In the genomic region with DNA sequence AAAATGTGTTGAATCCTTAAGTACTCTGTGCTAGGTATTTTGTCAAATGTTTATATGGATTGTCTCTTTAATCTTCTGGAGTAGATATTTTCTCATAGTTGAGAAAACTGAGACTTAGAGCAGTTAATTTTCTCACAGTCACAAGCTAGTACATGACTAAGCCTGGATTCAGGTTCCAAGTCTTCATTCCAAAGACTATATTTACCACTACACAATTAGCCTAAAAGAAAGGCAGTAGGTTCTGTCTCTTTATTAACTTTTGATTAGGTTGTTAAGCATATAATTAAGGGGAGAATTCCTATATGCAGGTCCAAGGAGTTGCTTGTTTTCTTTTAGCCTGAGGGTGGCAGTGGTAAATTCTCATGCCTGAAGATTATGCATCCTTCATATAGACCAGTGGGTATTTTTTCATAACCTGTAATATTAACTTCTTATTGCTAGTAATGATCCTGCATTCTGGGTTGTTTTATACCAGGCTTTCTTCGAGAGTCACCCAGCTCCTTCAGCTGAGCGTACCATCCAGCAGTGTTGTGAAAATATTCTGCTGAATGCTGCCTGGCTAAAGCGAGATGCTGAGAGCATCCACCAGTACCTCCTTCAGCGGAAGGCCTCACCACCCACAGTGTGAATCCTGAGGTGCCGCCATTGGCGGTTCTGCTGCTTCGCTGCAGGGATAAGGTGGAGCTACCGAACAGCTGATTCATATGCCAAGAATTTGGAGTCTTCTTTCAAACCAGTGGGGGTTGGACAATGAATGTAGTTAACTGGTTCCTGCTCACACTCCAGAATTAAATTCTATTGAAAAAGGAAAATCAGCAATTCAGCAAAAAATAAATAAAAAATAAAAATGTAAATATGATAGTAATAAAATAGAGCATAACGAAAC, we compare ENCODE assay signal across 8 cellular contexts. TPM values are rescaled to one million over a fixed set of nuclear protein-coding genes. Genes with fewer than 3 reads are reported as not detected.
DNase-seq lines count a peak whose midpoint lies in the region; ATAC-seq and TF ChIP-seq lines count a peak whose summit lies in the region.

No MANE protein-coding gene starts in this region.

- TF ChIP-seq CTCF in NB4 (IDR thresholded peaks at IDR 0.05; ENCODE audit: low read depth, low read length) (no peak), choroid plexus epithelial cell (conservative IDR thresholded peaks at IDR 0.05; ENCODE audit: low read depth, low read length) (peak; percentile 22)

- no peak overlapping the region for H3K4me3 ChIP-seq in BLaER1
- H3K4me3 ChIP-seq in NB4 (ENCODE audit: low read depth, low read length): no peak overlapping the region
- H3K4me3 ChIP-seq in choroid plexus epithelial cell (ENCODE audit: low read depth, low read length): peak overlapping the region; percentile 17

- H4K20me1 ChIP-seq in BLaER1: no peaks in the 10 kb centered on the region

- no peaks in the 10 kb centered on the region for H3K27me3 ChIP-seq in BLaER1

- no peaks in the 10 kb centered on the region for H3K9me3 ChIP-seq in BLaER1

- peaks cover 36% of the 10 kb centered on the region for H3K4me1 ChIP-seq in BLaER1

- no peak for ATAC-seq in HG03196 (IDR thresholded peaks at IDR 0.05; ENCODE audit: unreplicated experiment)

- H3K4me2 ChIP-seq in BLaER1: 0 out of 2 replicates have a peak overlapping the region, but pooled peaks have one; percentile 54

- no peak overlapping the region for H3K9ac ChIP-seq in BLaER1

- 0 out of 2 replicates have a peak overlapping the region, but pooled peaks have one; percentile 14 for H3K27ac ChIP-seq in BLaER1

- DNase-seq in NB4 (ENCODE audit: low read depth) (peak; percentile 11), choroid plexus epithelial cell (ENCODE audit: low read depth) (peak; percentile 97), mucosa of gallbladder (ENCODE audit: low spot score) (peak; percentile 35), RPMI8226 (no peak), NCI-H1694 treated with DMSO at 0.1 percent for 48 hours (lab: John Stamatoyannopoulos, UW) (no peak), MV-4-11 (lab: John Stamatoyannopoulos, UW) (no peak)

- H3K36me3 ChIP-seq in BLaER1: peaks cover 79% of the 10 kb centered on the region

- no peak for TF ChIP-seq POLR2A in NB4 (IDR thresholded peaks at IDR 0.05; ENCODE audit: extremely low read depth, insufficient read length)

RNA-seq across cellular contexts. Expression of a gene that starts 28.2 kb away (rescaled TPM):
- total RNA-seq in mucosa of gallbladder: 207 TPM

Comparison
In these comparisons a context has a peak if more than half of its experiments do, and no peak if none do; other contexts are left out.
1. DNase-seq: peak in NB4 (single experiment), choroid plexus epithelial cell (single experiment) and mucosa of gallbladder (single experiment); none in RPMI8226 (single experiment), NCI-H1694 treated with DMSO at 0.1 percent for 48 hours (single experiment) and MV-4-11 (single experiment).